In the genomic region with DNA sequence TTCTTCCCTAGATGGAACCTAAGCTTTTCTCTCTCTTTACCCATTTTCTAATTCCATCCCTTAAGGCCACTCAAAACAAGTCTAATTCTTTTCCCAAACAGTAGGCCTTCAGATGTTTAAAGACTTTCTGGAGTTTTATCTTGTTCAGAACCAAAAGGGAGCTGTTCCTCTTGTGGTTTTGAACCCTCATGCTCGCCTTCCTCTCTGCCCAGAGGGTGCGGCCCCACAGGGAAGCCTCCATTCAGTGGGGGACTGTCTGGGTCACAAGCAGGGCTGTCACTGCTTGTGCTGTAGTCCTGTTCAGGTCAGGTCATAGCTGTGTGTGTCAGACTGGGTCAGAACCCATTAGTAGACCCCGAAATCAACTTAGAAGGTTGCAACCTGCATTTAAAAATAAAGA, we compare ENCODE assay signal across 19 cellular contexts. TPM values are rescaled to one million over a fixed set of nuclear protein-coding genes. Genes with fewer than 3 reads are reported as not detected.
DNase-seq lines count a peak whose midpoint lies in the region; ATAC-seq lines count a peak whose summit lies in the region.
"Had no signal": no experiment of that assay in that cellular context is flagged by ENCODE, and none has a peak within 500 bp of the region (broad histone marks: within the 10 kb centered on the region; RNA-seq: fewer than 3 reads in every experiment).

No MANE protein-coding gene starts in this region.

- H3K18ac ChIP-seq in mesenchymal stem cell (ENCODE audit: low read depth in 1 of 2, low read length in 2 of 2): no peak overlapping the region

- H3K14ac ChIP-seq in mesenchymal stem cell (ENCODE audit: low read length in 2 of 2): no peak overlapping the region

- H3K4me1 ChIP-seq in BLaER1 treated with 17β-estradiol and CSF1 and Interleukin-3, amounts not matched to agents 10 nM and 100 nM: peaks cover 66 to 85% (median 74%) of the 10 kb centered on the region in 10 experiments
- H3K4me1 ChIP-seq in mesenchymal stem cell (ENCODE audit: control insufficient read depth, insufficient read depth, low read depth, low read length): peaks cover 3% of the 10 kb centered on the region

- no peak overlapping the region for H3K4me3 Mint-ChIP-seq in memory B cell
- H3K4me3 Mint-ChIP-seq: activated T-helper 1 cell treated with anti-CD3 and anti-CD28 coated beads, Interleukin-12 subunit alpha, Interleukin-12 subunit beta, Interleukin-2, Interleukin-4 antibody, amounts not matched to agents 30 ng/mL and 10 ng/mL and 1 ng/mL, durations not matched to agents 14 hours and 24 hours and 36 hours; neural crest cell had no signal

- no peaks in the 10 kb centered on the region for H3K27me3 ChIP-seq in BLaER1 treated with 17β-estradiol and CSF1 and Interleukin-3, amounts not matched to agents 10 nM and 100 nM
- no peaks in the 10 kb centered on the region for H3K27me3 ChIP-seq in mesenchymal stem cell (ENCODE audit: control insufficient read depth in 1 of 2, insufficient read depth in 1 of 2, low read length in 2 of 2)
- H3K27me3 ChIP-seq: gastrocnemius medialis had no signal

- DNase-seq in GDM1 (lab: John Stamatoyannopoulos, UW) (peak; percentile 41), UCSD-AML1 (lab: John Stamatoyannopoulos, UW; ENCODE audit: unreplicated experiment) (peak; percentile 47), memory B cell (ENCODE audit: low spot score in 2 of 2) (no peak), mesenchymal stem cell (no peak), GM03348 (ENCODE audit: low spot score) (no peak), SW 1271 (lab: John Stamatoyannopoulos, UW) (no peak)
- DNase-seq: activated CD4-positive, alpha-beta T cell treated with anti-CD3 and anti-CD28 coated beads, Interleukin-2, amount 50 U/mL, for 4 hours; AML-193; amygdala; DND-41; gastrocnemius medialis; NCI-H1694 treated with DMSO at 0.1 percent for 48 hours; retina had no signal

- H4K91ac ChIP-seq in mesenchymal stem cell (ENCODE audit: low read length): no peak overlapping the region

- H3K9ac ChIP-seq in BLaER1 treated with 17β-estradiol and CSF1 and Interleukin-3, amounts not matched to agents 10 nM and 100 nM: 0 out of 22 replicates have a peak overlapping the region, but pooled peaks of 1 of the 11 experiments have one; percentile 2
- H3K9ac ChIP-seq in mesenchymal stem cell (ENCODE audit: low read length): no peak overlapping the region
- H3K9ac ChIP-seq: KMS-11 had no signal

- no peaks in the 10 kb centered on the region for H3K9me3 Mint-ChIP-seq in memory B cell
- H3K9me3 Mint-ChIP-seq: activated T-helper 1 cell treated with anti-CD3 and anti-CD28 coated beads, Interleukin-12 subunit alpha, Interleukin-12 subunit beta, Interleukin-2, Interleukin-4 antibody, amounts not matched to agents 30 ng/mL and 10 ng/mL and 1 ng/mL, durations not matched to agents 14 hours and 24 hours and 36 hours; neural crest cell had no signal

- peaks cover 98 to 100% (median 100%) of the 10 kb centered on the region in 11 experiments for H4K20me1 ChIP-seq in BLaER1 treated with 17β-estradiol and CSF1 and Interleukin-3, amounts not matched to agents 10 nM and 100 nM

- H2BK5ac ChIP-seq in mesenchymal stem cell (ENCODE audit: low read depth, low read length, poor library complexity, severe bottlenecking): no peak overlapping the region

- peaks cover 3% of the 10 kb centered on the region for H3K36me3 Mint-ChIP-seq in memory B cell

- H2BK120ac ChIP-seq in mesenchymal stem cell (ENCODE audit: low read depth, low read length): no peak overlapping the region

- peak overlapping the region; percentile 14 for H3K27ac Mint-ChIP-seq in memory B cell
- H3K27ac Mint-ChIP-seq: activated T-helper 1 cell treated with anti-CD3 and anti-CD28 coated beads, Interleukin-12 subunit alpha, Interleukin-12 subunit beta, Interleukin-2, Interleukin-4 antibody, amounts not matched to agents 30 ng/mL and 10 ng/mL and 1 ng/mL, durations not matched to agents 14 hours and 24 hours and 36 hours had no signal

- no peak overlapping the region for H2AK5ac ChIP-seq in mesenchymal stem cell (ENCODE audit: low read length, severe bottlenecking)

- H4K8ac ChIP-seq in mesenchymal stem cell (ENCODE audit: low read length): no peak overlapping the region

- no peak overlapping the region for H3K23ac ChIP-seq in mesenchymal stem cell (ENCODE audit: low read length in 2 of 2)

- peaks cover 47% of the 10 kb centered on the region for H3K79me1 ChIP-seq in mesenchymal stem cell (replicated peaks; ENCODE audit: low read length, poor library complexity, severe bottlenecking)

- H3K9me3 ChIP-seq in BLaER1 treated with 17β-estradiol and CSF1 and Interleukin-3, amounts not matched to agents 10 nM and 100 nM (replicated peaks in 1 of 11): no peaks in the 10 kb centered on the region
- no peaks in the 10 kb centered on the region for H3K9me3 ChIP-seq in mesenchymal stem cell (ENCODE audit: control insufficient read depth, low read length)
- H3K9me3 ChIP-seq: gastrocnemius medialis had no signal

- peak overlapping the region; percentile 77 to 97 (median 82) for H3K4me2 ChIP-seq in BLaER1 treated with 17β-estradiol and CSF1 and Interleukin-3, amounts not matched to agents 10 nM and 100 nM
- no peak overlapping the region for H3K4me2 ChIP-seq in mesenchymal stem cell (ENCODE audit: low read length, poor library complexity, severe bottlenecking)
- H3K4me2 ChIP-seq: KMS-11 had no signal

- no peaks in the 10 kb centered on the region for H3K27me3 Mint-ChIP-seq in memory B cell

- no peak overlapping the region for H2BK12ac ChIP-seq in mesenchymal stem cell (ENCODE audit: low read length in 2 of 2)

- H3K36me3 ChIP-seq in BLaER1 treated with 17β-estradiol and CSF1 and Interleukin-3, amounts not matched to agents 10 nM and 100 nM: peaks cover 18 to 58% (median 37%) of the 10 kb centered on the region in 11 experiments
- H3K36me3 ChIP-seq in mesenchymal stem cell (ENCODE audit: control insufficient read depth in 1 of 2, insufficient read depth in 2 of 2, low read depth in 1 of 2, low read length in 2 of 2): no peaks in the 10 kb centered on the region

- H3K27ac ChIP-seq in BLaER1 treated with 17β-estradiol and CSF1 and Interleukin-3, amounts not matched to agents 10 nM and 100 nM: peak overlapping the region in 4 of 11 experiments; percentile 1 to 23 (median 14); a peak in 3 of 22 replicates
- no peak overlapping the region for H3K27ac ChIP-seq in mesenchymal stem cell (ENCODE audit: low read length, poor library complexity, severe bottlenecking)
- H3K27ac ChIP-seq: gastrocnemius medialis, HL-60, KMS-11 had no signal

- ATAC-seq in memory B cell (ENCODE audit: low read depth): no peak
- no peak for ATAC-seq in GM21367 (IDR thresholded peaks at IDR 0.05; ENCODE audit: unreplicated experiment)
- ATAC-seq: gastrocnemius medialis had no signal

- H3K4me3 ChIP-seq in BLaER1 treated with 17β-estradiol and CSF1 and Interleukin-3, amounts not matched to agents 10 nM and 100 nM: no peak overlapping the region
- peak overlapping the region in 1 of 2 experiments; percentile 27 for H3K4me3 ChIP-seq in mesenchymal stem cell (ENCODE audit: insufficient read depth in 1 of 2, low read depth in 1 of 2, low read length in 2 of 2)
- H3K4me3 ChIP-seq: gastrocnemius medialis had no signal

- H2BK15ac ChIP-seq in mesenchymal stem cell (ENCODE audit: low read depth, poor library complexity, severe bottlenecking): no peak overlapping the region

- peaks cover 62% of the 10 kb centered on the region for H3K4me1 Mint-ChIP-seq in memory B cell

- no peak overlapping the region for H3K4ac ChIP-seq in mesenchymal stem cell (ENCODE audit: low read depth in 1 of 2, low read length in 2 of 2)

- no peak overlapping the region for H2AFZ ChIP-seq in mesenchymal stem cell (ENCODE audit: low read depth, low read length)

- 92% methylated on average over 2 of the region's 3 CpGs for WGBS in mesenchymal stem cell

RNA-seq across cellular contexts. Expression of a gene that starts 56.5 kb away (rescaled TPM):
- 3.7 TPM for polyA plus RNA-seq in mesenchymal stem cell (2013, experiment 1 of 2)
- polyA plus RNA-seq in mesenchymal stem cell (2013, experiment 2 of 2): 3.4 TPM

Comparison
In these comparisons a context has a peak if more than half of its experiments do, and no peak if none do; other contexts are left out.
1. DNase-seq: peak in GDM1 (single experiment) and UCSD-AML1 (single experiment); none in memory B cell (0 of 2), mesenchymal stem cell (single experiment), GM03348 (single experiment) and SW 1271 (0 of 2).